In the genomic region with DNA sequence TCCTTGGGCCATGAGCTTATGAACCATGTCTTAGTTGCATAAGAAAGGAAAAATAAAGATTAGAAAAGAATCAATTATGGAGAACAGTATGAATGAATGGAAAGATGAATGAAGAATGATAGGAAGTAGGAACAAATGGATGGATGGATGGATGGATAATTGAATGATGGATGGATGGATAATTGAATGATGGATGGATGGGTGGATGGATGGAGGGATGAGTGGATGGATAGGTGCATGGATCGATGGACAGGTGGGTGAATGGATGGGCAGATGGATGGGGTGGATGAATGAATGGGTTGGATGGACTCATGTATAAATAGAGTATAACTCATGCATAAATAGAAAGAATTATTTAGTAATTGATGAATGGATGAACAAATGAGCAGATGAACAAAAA, we compare ENCODE assay signal across 12 cellular contexts. TPM values are rescaled to one million over a fixed set of nuclear protein-coding genes. Genes with fewer than 3 reads are reported as not detected.
"Had no signal": no experiment of that assay in that cellular context is flagged by ENCODE, and none has a peak within 500 bp of the region (broad histone marks: within the 10 kb centered on the region; RNA-seq: fewer than 3 reads in every experiment).

No MANE protein-coding gene starts in this region.

- ATAC-seq: HepG2 had no signal

- FAIRE-seq: H54, HepG2 had no signal

- DNase-seq: GM23248, GOT3, H9, HCEC 1CT, HFFc6, KBM-7 had no signal

- H3K9ac ChIP-seq: GM23248, KMS-11 had no signal

- H2AFZ ChIP-seq: GM23248 had no signal

- H3K4me3 ChIP-seq: GM23248 had no signal

- H3K27ac ChIP-seq: GM23248, HL-60, KMS-11 had no signal

- H3K4me2 ChIP-seq: KMS-11 had no signal

RNA-seq across cellular contexts. Expression of a gene that starts 7.2 kb away (rescaled TPM):
- total RNA-seq: GM23248, H9 had no signal

RNA-seq across cellular contexts. Expression of a gene that starts 21.3 kb away (rescaled TPM):
- total RNA-seq: GM23248, H9, HFFc6, HT1080 had no signal
- polyA plus RNA-seq: GM23248 had no signal

RNA-seq across cellular contexts. Expression of a gene that starts 25.3 kb away (rescaled TPM):
- total RNA-seq: GM23248, H9, HFFc6, HT1080 had no signal
- polyA plus RNA-seq: GM23248, IgD-negative memory B cell had no signal

RNA-seq across cellular contexts. Expression of a gene that starts 31.6 kb away (rescaled TPM):
- total RNA-seq: GM23248, H9, HepG2, HFFc6, HT1080 had no signal
- polyA plus RNA-seq: GM23248, HepG2 had no signal

RNA-seq across cellular contexts. Expression of a gene that starts 59.4 kb away (rescaled TPM):
- total RNA-seq: GM23248, H9, HepG2, HFFc6, HT1080 had no signal
- polyA plus RNA-seq: GM23248, HepG2 had no signal
